1 cellular context compared by ENCODE assay signal in the genomic region with DNA sequence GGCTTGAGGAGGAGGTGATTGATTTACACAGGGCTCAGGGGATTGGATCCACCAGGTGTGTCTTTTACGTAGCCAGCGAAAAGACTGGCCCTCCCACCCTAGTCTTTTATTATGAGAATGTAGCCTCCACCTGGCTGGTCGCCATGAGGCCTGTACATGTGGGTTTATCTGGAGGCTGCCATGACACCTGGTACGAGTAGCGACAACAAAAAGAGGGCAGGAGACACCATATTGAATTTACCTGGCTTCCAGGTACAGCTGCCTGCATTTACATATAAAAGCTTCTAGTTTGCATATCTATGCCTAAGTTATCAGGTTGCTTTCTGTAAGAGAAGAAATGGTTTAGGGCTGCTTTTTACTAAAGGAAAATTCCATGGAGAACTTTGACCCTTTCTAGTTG.
A peak's percentile ranks its signal among the peaks of the same experiment; 100 is the strongest.
TF ChIP-seq lines count a peak whose summit lies in the region.

No MANE protein-coding gene starts in this region.

TF ChIP-seq in H1, 55 proteins besides CTCF, POLR2A, EP300 and RAD21 (continued from another document):
- TF ChIP-seq ASH2L (IDR thresholded peaks at IDR 0.05; ENCODE audit: low read length), result peak; percentile 45
